17 cellular contexts compared by ENCODE assay signal in genomic region chr6:21230536-21230935, GRCh38.
DNase-seq lines count a peak whose midpoint lies in the region; ATAC-seq and TF ChIP-seq lines count a peak whose summit lies in the region.
"Had no signal": no experiment of that assay in that cellular context is flagged by ENCODE, and none has a peak within 500 bp of the region (broad histone marks: within the 10 kb centered on the region; RNA-seq: fewer than 3 reads in every experiment).

No MANE protein-coding gene starts in this region.

- 65% methylated on average over 5 of the region's 5 CpGs for WGBS in mammary epithelial cell (ENCODE audit: low coverage, missing lambda C conversion rate)

- H3K36me3 Mint-ChIP-seq in neural crest cell (ENCODE audit: low read depth), result peaks cover 39% of the 10 kb centered on the region

- H3K27me3 ChIP-seq in RWPE2 (ENCODE audit: insufficient read depth, poor library complexity, severe bottlenecking), result no peaks in the 10 kb centered on the region
- no peaks in the 10 kb centered on the region for H3K27me3 ChIP-seq in mammary epithelial cell (ENCODE audit: insufficient read depth, low read length)

- no peaks in the 10 kb centered on the region for H3K79me2 ChIP-seq in mammary epithelial cell (ENCODE audit: insufficient read depth, low read length)

- in situ Hi-C loops in mammary epithelial cell (cut with MboI; ENCODE audit: low sequenced_read_pairs in 2 of 2), result no loop called here

- DNase-seq in RWPE2 (ENCODE audit: low spot score) (no peak), mammary epithelial cell (peak; percentile 42), fibroblast of mammary gland (ENCODE audit: low read depth) (peak; percentile 5), neural crest cell (ENCODE audit: low read depth, low spot score) (no peak), NCI-H1930 (lab: John Stamatoyannopoulos, UW) (no peak), NCI-H2029 (lab: John Stamatoyannopoulos, UW) (no peak), DMS79 treated with DMSO at 0.1 percent for 48 hours (lab: John Stamatoyannopoulos, UW) (no peak)
- DNase-seq: ACHN; AML-193; CD4-positive, alpha-beta T cell; DMS153; DMS79 had no signal

- intact Hi-C loops in mammary epithelial cell (cut with micrococcal nuclease), result no loop called here

- no peaks in the 10 kb centered on the region for H3K27me3 Mint-ChIP-seq in neural crest cell (ENCODE audit: low read depth)
- H3K27me3 Mint-ChIP-seq: CD4-positive, alpha-beta T cell had no signal

- CTCF ChIA-PET in mammary epithelial cell (lab: Charles Lee; ENCODE audit: low non-redundant PET), result no interaction called here

- H3K4me3 ChIP-seq in RWPE2 (ENCODE audit: severe bottlenecking) (no peak overlapping the region), mammary epithelial cell (replicated peaks in 1 of 3; ENCODE audit: insufficient read depth in 1 of 3, low read depth in 2 of 3, low read length in 3 of 3) (no peak overlapping the region), fibroblast of mammary gland (ENCODE audit: control insufficient read depth, low read depth, low read length) (no peak overlapping the region)
- H3K4me3 ChIP-seq: GM12878, HAP-1 had no signal

- H3K27ac Mint-ChIP-seq in neural crest cell (ENCODE audit: unreplicated experiment), result peak overlapping the region; percentile 77
- H3K27ac Mint-ChIP-seq: CD4-positive, alpha-beta T cell had no signal

- peaks cover 22% of the 10 kb centered on the region for H3K4me1 Mint-ChIP-seq in neural crest cell

- H3K4me1 ChIP-seq in RWPE2 (ENCODE audit: insufficient read depth, poor library complexity, severe bottlenecking), result peaks cover 28% of the 10 kb centered on the region
- peaks cover 39% of the 10 kb centered on the region for H3K4me1 ChIP-seq in mammary epithelial cell (ENCODE audit: insufficient read depth, low read length)
- H3K4me1 ChIP-seq: HAP-1 had no signal

- no peak overlapping the region for H3K4me3 Mint-ChIP-seq in neural crest cell
- H3K4me3 Mint-ChIP-seq: CD4-positive, alpha-beta T cell had no signal

- H3K36me3 ChIP-seq in RWPE2 (ENCODE audit: low read depth) (no peaks in the 10 kb centered on the region), mammary epithelial cell (ENCODE audit: insufficient read depth, low read length) (no peaks in the 10 kb centered on the region)
- H3K36me3 ChIP-seq: HAP-1 had no signal

- peaks cover 11% of the 10 kb centered on the region for H3K9me3 Mint-ChIP-seq in neural crest cell
- H3K9me3 Mint-ChIP-seq: CD4-positive, alpha-beta T cell had no signal

- dilution Hi-C loops in mammary epithelial cell (cut with HindIII; ENCODE audit: low sequenced_read_pairs), result no loop called here

- no peaks in the 10 kb centered on the region for H4K20me1 ChIP-seq in mammary epithelial cell (ENCODE audit: insufficient read depth, low read length)

- peak overlapping the region; percentile 42 for H2AFZ ChIP-seq in mammary epithelial cell (ENCODE audit: low read depth, low read length)

- H3K9ac ChIP-seq in mammary epithelial cell (ENCODE audit: insufficient read depth, low read length), result no peak overlapping the region

- TF ChIP-seq CTCF in RWPE2 (IDR thresholded peaks at IDR 0.05; ENCODE audit: poor library complexity, severe bottlenecking) (no peak), mammary epithelial cell (conservative IDR thresholded peaks at IDR 0.05 in 1 of 2, IDR thresholded peaks at IDR 0.05 in 1 of 2; ENCODE audit: extremely low read depth in 1 of 2, insufficient read depth in 1 of 2, low read depth in 1 of 2, low read length in 2 of 2) (no peak), fibroblast of mammary gland (conservative IDR thresholded peaks at IDR 0.05; ENCODE audit: control insufficient read depth, insufficient read depth, low read depth, low read length) (no peak), neural crest cell (conservative IDR thresholded peaks at IDR 0.05) (no peak)

- no peak for ATAC-seq in RWPE2 (ENCODE audit: low read depth)
- no peak for ATAC-seq in HG02571 (IDR thresholded peaks at IDR 0.05; ENCODE audit: unreplicated experiment)
- ATAC-seq: GM12878 had no signal

- H3K27ac ChIP-seq in RWPE2 (ENCODE audit: poor library complexity, severe bottlenecking) (peak overlapping the region; percentile 0), mammary epithelial cell (ENCODE audit: insufficient read depth, low read depth, low read length) (no peak overlapping the region)
- H3K27ac ChIP-seq: C4-2B, HL-60 had no signal

- H3K9me3 ChIP-seq in RWPE2 (ENCODE audit: severe bottlenecking) (no peaks in the 10 kb centered on the region), mammary epithelial cell (replicated peaks; ENCODE audit: insufficient read depth, low read length) (peaks cover 4% of the 10 kb centered on the region)
- H3K9me3 ChIP-seq: HAP-1 had no signal

- BruUV-seq in mammary epithelial cell (replicated peaks; lab: Mats Ljungman, UMichigan), result no TSS peak

- no peak overlapping the region for H3K4me2 ChIP-seq in mammary epithelial cell (ENCODE audit: insufficient read depth, low read depth, low read length)

Comparison
In these comparisons a context has a peak if more than half of its experiments do, and no peak if none do; other contexts are left out.
1. DNase-seq: peak in mammary epithelial cell (single experiment) and fibroblast of mammary gland (single experiment); none in RWPE2 (single experiment), neural crest cell (single experiment), NCI-H1930 (0 of 2), NCI-H2029 (single experiment) and DMS79 treated with DMSO at 0.1 percent for 48 hours (single experiment).